ENCODE assay signal across 1 cellular context in the genomic region with DNA sequence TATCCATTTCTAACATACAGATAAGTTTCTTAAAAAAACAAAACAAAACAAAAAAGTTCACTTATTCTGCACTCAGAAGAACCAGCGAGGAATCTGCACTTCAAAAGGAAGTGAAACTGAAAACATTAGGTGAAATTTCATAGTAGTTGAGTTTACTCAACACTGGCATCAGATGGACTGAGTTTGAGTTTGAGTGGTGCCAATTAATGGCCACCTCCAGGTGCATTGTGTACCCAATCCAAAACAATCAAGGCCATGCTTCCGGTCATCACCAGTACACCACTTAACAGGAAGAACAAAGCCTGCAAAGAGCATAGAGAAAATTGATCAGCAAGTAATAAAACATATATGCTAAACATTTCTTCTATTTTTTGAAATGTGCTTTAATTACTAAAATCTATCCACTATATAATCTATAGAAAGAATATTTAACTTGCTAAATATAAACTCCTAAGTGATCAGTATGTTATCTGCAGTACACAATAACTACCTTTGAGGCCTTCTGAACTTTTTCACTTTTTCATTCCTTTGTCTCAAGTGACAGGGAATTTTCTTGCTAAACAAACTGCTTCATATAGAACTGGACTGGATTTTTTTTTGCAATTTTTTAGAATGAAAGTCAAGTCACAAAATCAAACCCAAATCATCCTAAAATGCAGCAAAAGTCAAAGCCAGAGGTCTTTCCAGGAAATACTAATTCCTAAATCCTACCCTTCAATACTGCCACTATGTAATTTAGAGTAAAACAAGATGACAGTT.
A peak's percentile ranks its signal among the peaks of the same experiment; 100 is the strongest.
TF ChIP-seq lines count a peak whose summit lies in the region.

No MANE protein-coding gene starts in this region.

TF ChIP-seq in GM12878, 131 proteins besides CTCF, POLR2A, EP300 and RAD21 (continued from another document and continues in another):
- TF ChIP-seq, protein P1, sequence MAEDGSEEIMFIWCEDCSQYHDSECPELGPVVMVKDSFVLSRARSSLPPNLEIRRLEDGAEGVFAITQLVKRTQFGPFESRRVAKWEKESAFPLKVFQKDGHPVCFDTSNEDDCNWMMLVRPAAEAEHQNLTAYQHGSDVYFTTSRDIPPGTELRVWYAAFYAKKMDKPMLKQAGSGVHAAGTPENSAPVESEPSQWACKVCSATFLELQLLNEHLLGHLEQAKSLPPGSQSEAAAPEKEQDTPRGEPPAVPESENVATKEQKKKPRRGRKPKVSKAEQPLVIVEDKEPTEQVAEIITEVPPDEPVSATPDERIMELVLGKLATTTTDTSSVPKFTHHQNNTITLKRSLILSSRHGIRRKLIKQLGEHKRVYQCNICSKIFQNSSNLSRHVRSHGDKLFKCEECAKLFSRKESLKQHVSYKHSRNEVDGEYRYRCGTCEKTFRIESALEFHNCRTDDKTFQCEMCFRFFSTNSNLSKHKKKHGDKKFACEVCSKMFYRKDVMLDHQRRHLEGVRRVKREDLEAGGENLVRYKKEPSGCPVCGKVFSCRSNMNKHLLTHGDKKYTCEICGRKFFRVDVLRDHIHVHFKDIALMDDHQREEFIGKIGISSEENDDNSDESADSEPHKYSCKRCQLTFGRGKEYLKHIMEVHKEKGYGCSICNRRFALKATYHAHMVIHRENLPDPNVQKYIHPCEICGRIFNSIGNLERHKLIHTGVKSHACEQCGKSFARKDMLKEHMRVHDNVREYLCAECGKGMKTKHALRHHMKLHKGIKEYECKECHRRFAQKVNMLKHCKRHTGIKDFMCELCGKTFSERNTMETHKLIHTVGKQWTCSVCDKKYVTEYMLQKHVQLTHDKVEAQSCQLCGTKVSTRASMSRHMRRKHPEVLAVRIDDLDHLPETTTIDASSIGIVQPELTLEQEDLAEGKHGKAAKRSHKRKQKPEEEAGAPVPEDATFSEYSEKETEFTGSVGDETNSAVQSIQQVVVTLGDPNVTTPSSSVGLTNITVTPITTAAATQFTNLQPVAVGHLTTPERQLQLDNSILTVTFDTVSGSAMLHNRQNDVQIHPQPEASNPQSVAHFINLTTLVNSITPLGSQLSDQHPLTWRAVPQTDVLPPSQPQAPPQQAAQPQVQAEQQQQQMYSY (CRISPR knock-in tag; IDR thresholded peaks at IDR 0.05) = no peak
- TF ChIP-seq PAX8 (IDR thresholded peaks at IDR 0.05) (0 out of 2 replicates have a peak, but pooled peaks have one; percentile 65), HDAC2 (IDR thresholded peaks at IDR 0.05) (no peak), BCL11A (IDR thresholded peaks at IDR 0.05; ENCODE audit: low read depth, low read length) (peak; percentile 47; the same call in 1 of the 2 replicates), ZNF384 (IDR thresholded peaks at IDR 0.05; ENCODE audit: borderline replicate concordance, low read depth, low read length) (no peak), IKZF2 (IDR thresholded peaks at IDR 0.05) (peak; percentile 71 to 73), POU2F2 (IDR thresholded peaks at IDR 0.05; ENCODE audit: borderline replicate concordance, low read depth, low read length) (peak; percentile 49; the same call in 1 of the 3 replicates), PAX5 (IDR thresholded peaks at IDR 0.05; ENCODE audit: borderline replicate concordance, low read depth, low read length) (no peak), SUZ12 (IDR thresholded peaks at IDR 0.05; ENCODE audit: unreplicated experiment) (no peak), HDAC6 (IDR thresholded peaks at IDR 0.05; ENCODE audit: unreplicated experiment) (no peak), ZNF24 (IDR thresholded peaks at IDR 0.05) (peak; percentile 53; the same call in 1 of the 2 replicates), SUPT20H (IDR thresholded peaks at IDR 0.05; ENCODE audit: borderline replicate concordance, control insufficient read depth, low read depth, low read length) (no peak), BHLHE40 (IDR thresholded peaks at IDR 0.05; ENCODE audit: borderline replicate concordance in 1 of 2, low read depth in 2 of 2, low read length in 1 of 2) (0 out of 4 replicates have a peak, but pooled peaks of 1 of the 2 experiments have one; percentile 9), ESRRA (IDR thresholded peaks at IDR 0.05; ENCODE audit: low read length) (no peak), BACH1 (IDR thresholded peaks at IDR 0.05; ENCODE audit: borderline replicate concordance) (no peak), MTA2 (IDR thresholded peaks at IDR 0.05; ENCODE audit: low read depth) (peak; percentile 80), TCF3 (IDR thresholded peaks at IDR 0.05; ENCODE audit: borderline replicate concordance, insufficient read depth, low read depth, low read length) (no peak), MTA3 (IDR thresholded peaks at IDR 0.05; ENCODE audit: borderline replicate concordance, low read length) (peak; percentile 67; the same call in 1 of the 2 replicates), RUNX3 (IDR thresholded peaks at IDR 0.05; ENCODE audit: low read length) (0 out of 2 replicates have a peak, but pooled peaks have one; percentile 15), ASH2L (IDR thresholded peaks at IDR 0.05; ENCODE audit: borderline replicate concordance, low read depth) (no peak), TCF12 (IDR thresholded peaks at IDR 0.05; ENCODE audit: low read depth, low read length) (0 out of 2 replicates have a peak, but pooled peaks have one; percentile 4)
- TF ChIP-seq, protein P2, sequence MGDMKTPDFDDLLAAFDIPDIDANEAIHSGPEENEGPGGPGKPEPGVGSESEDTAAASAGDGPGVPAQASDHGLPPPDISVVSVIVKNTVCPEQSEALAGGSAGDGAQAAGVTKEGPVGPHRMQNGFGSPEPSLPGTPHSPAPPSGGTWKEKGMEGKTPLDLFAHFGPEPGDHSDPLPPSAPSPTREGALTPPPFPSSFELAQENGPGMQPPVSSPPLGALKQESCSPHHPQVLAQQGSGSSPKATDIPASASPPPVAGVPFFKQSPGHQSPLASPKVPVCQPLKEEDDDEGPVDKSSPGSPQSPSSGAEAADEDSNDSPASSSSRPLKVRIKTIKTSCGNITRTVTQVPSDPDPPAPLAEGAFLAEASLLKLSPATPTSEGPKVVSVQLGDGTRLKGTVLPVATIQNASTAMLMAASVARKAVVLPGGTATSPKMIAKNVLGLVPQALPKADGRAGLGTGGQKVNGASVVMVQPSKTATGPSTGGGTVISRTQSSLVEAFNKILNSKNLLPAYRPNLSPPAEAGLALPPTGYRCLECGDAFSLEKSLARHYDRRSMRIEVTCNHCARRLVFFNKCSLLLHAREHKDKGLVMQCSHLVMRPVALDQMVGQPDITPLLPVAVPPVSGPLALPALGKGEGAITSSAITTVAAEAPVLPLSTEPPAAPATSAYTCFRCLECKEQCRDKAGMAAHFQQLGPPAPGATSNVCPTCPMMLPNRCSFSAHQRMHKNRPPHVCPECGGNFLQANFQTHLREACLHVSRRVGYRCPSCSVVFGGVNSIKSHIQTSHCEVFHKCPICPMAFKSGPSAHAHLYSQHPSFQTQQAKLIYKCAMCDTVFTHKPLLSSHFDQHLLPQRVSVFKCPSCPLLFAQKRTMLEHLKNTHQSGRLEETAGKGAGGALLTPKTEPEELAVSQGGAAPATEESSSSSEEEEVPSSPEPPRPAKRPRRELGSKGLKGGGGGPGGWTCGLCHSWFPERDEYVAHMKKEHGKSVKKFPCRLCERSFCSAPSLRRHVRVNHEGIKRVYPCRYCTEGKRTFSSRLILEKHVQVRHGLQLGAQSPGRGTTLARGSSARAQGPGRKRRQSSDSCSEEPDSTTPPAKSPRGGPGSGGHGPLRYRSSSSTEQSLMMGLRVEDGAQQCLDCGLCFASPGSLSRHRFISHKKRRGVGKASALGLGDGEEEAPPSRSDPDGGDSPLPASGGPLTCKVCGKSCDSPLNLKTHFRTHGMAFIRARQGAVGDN (IDR thresholded peaks at IDR 0.05) = peak; percentile 41; the same call in 1 of the 2 replicates
- TF ChIP-seq, protein P3, sequence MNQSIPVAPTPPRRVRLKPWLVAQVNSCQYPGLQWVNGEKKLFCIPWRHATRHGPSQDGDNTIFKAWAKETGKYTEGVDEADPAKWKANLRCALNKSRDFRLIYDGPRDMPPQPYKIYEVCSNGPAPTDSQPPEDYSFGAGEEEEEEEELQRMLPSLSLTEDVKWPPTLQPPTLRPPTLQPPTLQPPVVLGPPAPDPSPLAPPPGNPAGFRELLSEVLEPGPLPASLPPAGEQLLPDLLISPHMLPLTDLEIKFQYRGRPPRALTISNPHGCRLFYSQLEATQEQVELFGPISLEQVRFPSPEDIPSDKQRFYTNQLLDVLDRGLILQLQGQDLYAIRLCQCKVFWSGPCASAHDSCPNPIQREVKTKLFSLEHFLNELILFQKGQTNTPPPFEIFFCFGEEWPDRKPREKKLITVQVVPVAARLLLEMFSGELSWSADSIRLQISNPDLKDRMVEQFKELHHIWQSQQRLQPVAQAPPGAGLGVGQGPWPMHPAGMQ (IDR thresholded peaks at IDR 0.05; ENCODE audit: borderline replicate concordance) = no peak
- TF ChIP-seq, protein P4, sequence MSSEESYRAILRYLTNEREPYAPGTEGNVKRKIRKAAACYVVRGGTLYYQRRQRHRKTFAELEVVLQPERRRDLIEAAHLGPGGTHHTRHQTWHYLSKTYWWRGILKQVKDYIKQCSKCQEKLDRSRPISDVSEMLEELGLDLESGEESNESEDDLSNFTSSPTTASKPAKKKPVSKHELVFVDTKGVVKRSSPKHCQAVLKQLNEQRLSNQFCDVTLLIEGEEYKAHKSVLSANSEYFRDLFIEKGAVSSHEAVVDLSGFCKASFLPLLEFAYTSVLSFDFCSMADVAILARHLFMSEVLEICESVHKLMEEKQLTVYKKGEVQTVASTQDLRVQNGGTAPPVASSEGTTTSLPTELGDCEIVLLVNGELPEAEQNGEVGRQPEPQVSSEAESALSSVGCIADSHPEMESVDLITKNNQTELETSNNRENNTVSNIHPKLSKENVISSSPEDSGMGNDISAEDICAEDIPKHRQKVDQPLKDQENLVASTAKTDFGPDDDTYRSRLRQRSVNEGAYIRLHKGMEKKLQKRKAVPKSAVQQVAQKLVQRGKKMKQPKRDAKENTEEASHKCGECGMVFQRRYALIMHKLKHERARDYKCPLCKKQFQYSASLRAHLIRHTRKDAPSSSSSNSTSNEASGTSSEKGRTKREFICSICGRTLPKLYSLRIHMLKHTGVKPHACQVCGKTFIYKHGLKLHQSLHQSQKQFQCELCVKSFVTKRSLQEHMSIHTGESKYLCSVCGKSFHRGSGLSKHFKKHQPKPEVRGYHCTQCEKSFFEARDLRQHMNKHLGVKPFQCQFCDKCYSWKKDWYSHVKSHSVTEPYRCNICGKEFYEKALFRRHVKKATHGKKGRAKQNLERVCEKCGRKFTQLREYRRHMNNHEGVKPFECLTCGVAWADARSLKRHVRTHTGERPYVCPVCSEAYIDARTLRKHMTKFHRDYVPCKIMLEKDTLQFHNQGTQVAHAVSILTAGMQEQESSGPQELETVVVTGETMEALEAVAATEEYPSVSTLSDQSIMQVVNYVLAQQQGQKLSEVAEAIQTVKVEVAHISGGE (CRISPR knock-in tag; IDR thresholded peaks at IDR 0.05) = no peak
- TF ChIP-seq, protein P5, sequence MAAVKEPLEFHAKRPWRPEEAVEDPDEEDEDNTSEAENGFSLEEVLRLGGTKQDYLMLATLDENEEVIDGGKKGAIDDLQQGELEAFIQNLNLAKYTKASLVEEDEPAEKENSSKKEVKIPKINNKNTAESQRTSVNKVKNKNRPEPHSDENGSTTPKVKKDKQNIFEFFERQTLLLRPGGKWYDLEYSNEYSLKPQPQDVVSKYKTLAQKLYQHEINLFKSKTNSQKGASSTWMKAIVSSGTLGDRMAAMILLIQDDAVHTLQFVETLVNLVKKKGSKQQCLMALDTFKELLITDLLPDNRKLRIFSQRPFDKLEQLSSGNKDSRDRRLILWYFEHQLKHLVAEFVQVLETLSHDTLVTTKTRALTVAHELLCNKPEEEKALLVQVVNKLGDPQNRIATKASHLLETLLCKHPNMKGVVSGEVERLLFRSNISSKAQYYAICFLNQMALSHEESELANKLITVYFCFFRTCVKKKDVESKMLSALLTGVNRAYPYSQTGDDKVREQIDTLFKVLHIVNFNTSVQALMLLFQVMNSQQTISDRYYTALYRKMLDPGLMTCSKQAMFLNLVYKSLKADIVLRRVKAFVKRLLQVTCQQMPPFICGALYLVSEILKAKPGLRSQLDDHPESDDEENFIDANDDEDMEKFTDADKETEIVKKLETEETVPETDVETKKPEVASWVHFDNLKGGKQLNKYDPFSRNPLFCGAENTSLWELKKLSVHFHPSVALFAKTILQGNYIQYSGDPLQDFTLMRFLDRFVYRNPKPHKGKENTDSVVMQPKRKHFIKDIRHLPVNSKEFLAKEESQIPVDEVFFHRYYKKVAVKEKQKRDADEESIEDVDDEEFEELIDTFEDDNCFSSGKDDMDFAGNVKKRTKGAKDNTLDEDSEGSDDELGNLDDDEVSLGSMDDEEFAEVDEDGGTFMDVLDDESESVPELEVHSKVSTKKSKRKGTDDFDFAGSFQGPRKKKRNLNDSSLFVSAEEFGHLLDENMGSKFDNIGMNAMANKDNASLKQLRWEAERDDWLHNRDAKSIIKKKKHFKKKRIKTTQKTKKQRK (IDR thresholded peaks at IDR 0.05; ENCODE audit: low read depth, low read length) = no peak
- TF ChIP-seq, protein P6, sequence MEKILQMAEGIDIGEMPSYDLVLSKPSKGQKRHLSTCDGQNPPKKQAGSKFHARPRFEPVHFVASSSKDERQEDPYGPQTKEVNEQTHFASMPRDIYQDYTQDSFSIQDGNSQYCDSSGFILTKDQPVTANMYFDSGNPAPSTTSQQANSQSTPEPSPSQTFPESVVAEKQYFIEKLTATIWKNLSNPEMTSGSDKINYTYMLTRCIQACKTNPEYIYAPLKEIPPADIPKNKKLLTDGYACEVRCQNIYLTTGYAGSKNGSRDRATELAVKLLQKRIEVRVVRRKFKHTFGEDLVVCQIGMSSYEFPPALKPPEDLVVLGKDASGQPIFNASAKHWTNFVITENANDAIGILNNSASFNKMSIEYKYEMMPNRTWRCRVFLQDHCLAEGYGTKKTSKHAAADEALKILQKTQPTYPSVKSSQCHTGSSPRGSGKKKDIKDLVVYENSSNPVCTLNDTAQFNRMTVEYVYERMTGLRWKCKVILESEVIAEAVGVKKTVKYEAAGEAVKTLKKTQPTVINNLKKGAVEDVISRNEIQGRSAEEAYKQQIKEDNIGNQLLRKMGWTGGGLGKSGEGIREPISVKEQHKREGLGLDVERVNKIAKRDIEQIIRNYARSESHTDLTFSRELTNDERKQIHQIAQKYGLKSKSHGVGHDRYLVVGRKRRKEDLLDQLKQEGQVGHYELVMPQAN (conservative IDR thresholded peaks at IDR 0.05) = no peak
- TF ChIP-seq, protein P7, sequence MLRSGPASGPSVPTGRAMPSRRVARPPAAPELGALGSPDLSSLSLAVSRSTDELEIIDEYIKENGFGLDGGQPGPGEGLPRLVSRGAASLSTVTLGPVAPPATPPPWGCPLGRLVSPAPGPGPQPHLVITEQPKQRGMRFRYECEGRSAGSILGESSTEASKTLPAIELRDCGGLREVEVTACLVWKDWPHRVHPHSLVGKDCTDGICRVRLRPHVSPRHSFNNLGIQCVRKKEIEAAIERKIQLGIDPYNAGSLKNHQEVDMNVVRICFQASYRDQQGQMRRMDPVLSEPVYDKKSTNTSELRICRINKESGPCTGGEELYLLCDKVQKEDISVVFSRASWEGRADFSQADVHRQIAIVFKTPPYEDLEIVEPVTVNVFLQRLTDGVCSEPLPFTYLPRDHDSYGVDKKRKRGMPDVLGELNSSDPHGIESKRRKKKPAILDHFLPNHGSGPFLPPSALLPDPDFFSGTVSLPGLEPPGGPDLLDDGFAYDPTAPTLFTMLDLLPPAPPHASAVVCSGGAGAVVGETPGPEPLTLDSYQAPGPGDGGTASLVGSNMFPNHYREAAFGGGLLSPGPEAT (IDR thresholded peaks at IDR 0.05; ENCODE audit: low read depth) = peak; percentile 18; the same call in 1 of the 2 replicates
